In the genomic region with DNA sequence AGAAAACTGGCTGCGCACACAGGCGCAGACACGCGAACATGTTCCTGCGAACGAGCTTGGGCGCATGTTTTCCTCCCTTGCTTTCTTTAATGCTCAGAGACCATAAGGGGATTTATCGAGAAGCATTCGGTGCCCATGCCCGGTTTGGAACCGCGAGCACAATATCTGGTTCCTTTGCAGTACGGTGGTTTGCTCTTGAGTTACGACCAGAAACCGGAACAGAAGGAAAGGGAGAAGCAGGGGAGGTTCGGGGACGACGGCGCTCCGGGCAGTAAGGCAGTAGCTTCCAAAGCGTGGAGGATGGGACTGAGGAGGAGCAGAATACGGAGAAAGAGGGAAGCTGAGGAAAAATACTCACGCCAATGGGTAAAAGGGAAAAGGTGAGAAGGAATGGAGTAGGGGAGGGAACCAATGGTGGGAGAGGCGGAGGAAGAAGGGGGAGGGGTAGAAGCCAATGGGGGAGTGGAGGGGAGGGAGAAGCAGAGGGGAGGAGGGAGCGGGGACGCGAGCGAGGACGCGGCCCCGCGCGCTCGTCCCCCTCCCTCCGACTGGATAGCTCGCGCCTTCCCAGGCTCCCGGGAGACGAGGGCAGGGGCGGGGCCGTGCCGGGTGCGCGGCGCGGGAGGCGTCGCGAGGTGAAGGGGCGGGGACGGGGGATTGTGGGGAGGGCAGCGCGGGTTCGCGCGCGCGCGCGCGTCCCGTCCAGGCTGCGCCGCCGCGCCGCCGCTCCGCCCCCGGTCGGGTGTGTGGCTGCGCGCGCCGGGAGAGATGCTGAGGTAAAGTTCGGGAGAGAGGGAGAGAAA, we compare ENCODE assay signal across 8 cellular contexts. TPM values are rescaled to one million over a fixed set of nuclear protein-coding genes. Genes with fewer than 3 reads are reported as not detected.
DNase-seq lines count a peak whose midpoint lies in the region; ATAC-seq and TF ChIP-seq lines count a peak whose summit lies in the region.

No MANE protein-coding gene starts in this region.

- peaks cover 16% of the 10 kb centered on the region for H3K27me3 Mint-ChIP-seq in activated naive CD4-positive, alpha-beta T cell treated with anti-CD3 and anti-CD28 coated beads, Interleukin-2, amount 10 ng/mL, durations not matched to agents 7 days and 5 days

- TF ChIP-seq POLR2A in gastroesophageal sphincter (IDR thresholded peaks at IDR 0.05), result peak; percentile 56 to 70

- CTCF ChIA-PET in activated naive CD4-positive, alpha-beta T cell treated with anti-CD3 and anti-CD28 coated beads, Interleukin-2, amount 10 ng/mL, durations not matched to agents 7 days and 5 days (lab: Charles Lee), result interaction anchor here (0.7 to 1.2 kb wide), 5 partner anchors 24 to 176 kb away, joined by 3 to 5 read pairs (median 3); partner anchors contain the start of gene RNU6-8

- peaks cover 6% of the 10 kb centered on the region for H3K36me3 Mint-ChIP-seq in activated naive CD4-positive, alpha-beta T cell treated with anti-CD3 and anti-CD28 coated beads, Interleukin-2, amount 10 ng/mL, durations not matched to agents 7 days and 5 days

- H3K36me3 ChIP-seq in KOPT-K1 (ENCODE audit: insufficient read depth, low read length), result no peaks in the 10 kb centered on the region
- H3K36me3 ChIP-seq in RWPE2 (ENCODE audit: low read depth), result peaks cover 13% of the 10 kb centered on the region; the same call in 1 of the 2 replicates
- no peaks in the 10 kb centered on the region for H3K36me3 ChIP-seq in gastroesophageal sphincter
- no peaks in the 10 kb centered on the region for H3K36me3 ChIP-seq in neutrophil

- TF ChIP-seq EP300 in gastroesophageal sphincter (IDR thresholded peaks at IDR 0.05), result no peak

- DNase-seq in DMS79 (lab: John Stamatoyannopoulos, UW) (peak; percentile 97), RWPE2 (ENCODE audit: low spot score) (peak; percentile 99), substantia nigra (lab: John Stamatoyannopoulos, UW) (peak; percentile 41 to 98 (median 92))
- DNase-seq in activated naive CD4-positive, alpha-beta T cell treated with anti-CD3 and anti-CD28 coated beads, Interleukin-2, amount 10 ng/mL, durations not matched to agents 7 days and 5 days, result peak; percentile 87

- H3K4me3 Mint-ChIP-seq in activated naive CD4-positive, alpha-beta T cell treated with anti-CD3 and anti-CD28 coated beads, Interleukin-2, amount 10 ng/mL, durations not matched to agents 7 days and 5 days, result peak overlapping the region; percentile 87

- H3K27ac Mint-ChIP-seq in activated naive CD4-positive, alpha-beta T cell treated with anti-CD3 and anti-CD28 coated beads, Interleukin-2, amount 10 ng/mL, durations not matched to agents 7 days and 5 days, result peak overlapping the region; percentile 83

- H3K9me3 ChIP-seq in KOPT-K1 (ENCODE audit: insufficient read depth, low read length, poor library complexity, severe bottlenecking) (no peaks in the 10 kb centered on the region), RWPE2 (ENCODE audit: severe bottlenecking) (no peaks in the 10 kb centered on the region), gastroesophageal sphincter (no peaks in the 10 kb centered on the region), neutrophil (no peaks in the 10 kb centered on the region)

- H3K4me1 ChIP-seq in RWPE2 (ENCODE audit: insufficient read depth, poor library complexity, severe bottlenecking) (peaks cover 32% of the 10 kb centered on the region), gastroesophageal sphincter (peaks cover 0 to 67% (median 12%) of the 10 kb centered on the region in 3 donors), neutrophil (ENCODE audit: control insufficient read depth in 1 of 2, insufficient read depth in 1 of 2, low read depth in 1 of 2, low read length in 1 of 2) (peaks cover 16 to 17% of the 10 kb centered on the region in 2 experiments)

- peaks cover 30% of the 10 kb centered on the region for H3K4me1 Mint-ChIP-seq in activated naive CD4-positive, alpha-beta T cell treated with anti-CD3 and anti-CD28 coated beads, Interleukin-2, amount 10 ng/mL, durations not matched to agents 7 days and 5 days

- WGBS in gastroesophageal sphincter (ENCODE audit: low coverage in 1 of 2), 2 donors, result 1 to 2% methylated on average over 9 to 17 of the region's 76 CpGs

- H3K27ac ChIP-seq in KOPT-K1 (ENCODE audit: low read depth, low read length, poor library complexity, severe bottlenecking) (peak overlapping the region; percentile 85), RWPE2 (ENCODE audit: poor library complexity, severe bottlenecking) (peak overlapping the region; percentile 96), gastroesophageal sphincter (peak overlapping the region; percentile 96 to 100 (median 99)), neutrophil (peak overlapping the region; percentile 56), substantia nigra (ENCODE audit: low read depth, low read length, poor library complexity, severe bottlenecking) (peak overlapping the region; percentile 97)

- H3K27me3 ChIP-seq in RWPE2 (ENCODE audit: insufficient read depth, poor library complexity, severe bottlenecking) (no peaks in the 10 kb centered on the region), gastroesophageal sphincter (no peaks in the 10 kb centered on the region), neutrophil (peaks cover 40% of the 10 kb centered on the region)

- no peaks in the 10 kb centered on the region for H3K9me3 Mint-ChIP-seq in activated naive CD4-positive, alpha-beta T cell treated with anti-CD3 and anti-CD28 coated beads, Interleukin-2, amount 10 ng/mL, durations not matched to agents 7 days and 5 days

- peak overlapping the region; percentile 95 for H3K4me3 ChIP-seq in RWPE2 (ENCODE audit: severe bottlenecking)
- H3K4me3 ChIP-seq in gastroesophageal sphincter, result peak overlapping the region; percentile 96 to 98
- H3K4me3 ChIP-seq in neutrophil (ENCODE audit: low read depth in 1 of 2, low read length in 1 of 2), result peak overlapping the region; percentile 66 to 87

- ATAC-seq in GM21786 (IDR thresholded peaks at IDR 0.05; ENCODE audit: unreplicated experiment) (peak; percentile 37), RWPE2 (ENCODE audit: low read depth) (peak; percentile 68), gastroesophageal sphincter (peak; percentile 96)

- TF ChIP-seq CTCF in RWPE2 (IDR thresholded peaks at IDR 0.05; ENCODE audit: poor library complexity, severe bottlenecking) (no peak), gastroesophageal sphincter (IDR thresholded peaks at IDR 0.05) (peak in 1 of 4 experiments; percentile 2), neutrophil (IDR thresholded peaks at IDR 0.05) (no peak)

RNA-seq across cellular contexts. Expression of gene ARHGAP5, which starts 0.6 kb away (rescaled TPM):
- 100 to 1,000 TPM; 196 to 265 (median 239) TPM for total RNA-seq in gastroesophageal sphincter

Comparison
In these comparisons a context has a peak if more than half of its experiments do, and no peak if none do; other contexts are left out.
1. Peak in every context shown above with its lines: DNase-seq, ATAC-seq, H3K4me3 ChIP-seq and H3K27ac ChIP-seq.
2. ATAC-seq: peak in every context shown above with its lines; median percentile 96 in gastroesophageal sphincter; 68 in RWPE2; 37 in GM21786.